In genomic region chr2:181999255-181999654, GRCh38 we compare ENCODE assay signal across 1 cellular context.
TF ChIP-seq lines count a peak whose summit lies in the region.

No MANE protein-coding gene starts in this region.

TF ChIP-seq in HepG2, 621 proteins besides CTCF, POLR2A, EP300 and RAD21 (continued from another document and continues in another):
- TF ChIP-seq, protein P1, sequence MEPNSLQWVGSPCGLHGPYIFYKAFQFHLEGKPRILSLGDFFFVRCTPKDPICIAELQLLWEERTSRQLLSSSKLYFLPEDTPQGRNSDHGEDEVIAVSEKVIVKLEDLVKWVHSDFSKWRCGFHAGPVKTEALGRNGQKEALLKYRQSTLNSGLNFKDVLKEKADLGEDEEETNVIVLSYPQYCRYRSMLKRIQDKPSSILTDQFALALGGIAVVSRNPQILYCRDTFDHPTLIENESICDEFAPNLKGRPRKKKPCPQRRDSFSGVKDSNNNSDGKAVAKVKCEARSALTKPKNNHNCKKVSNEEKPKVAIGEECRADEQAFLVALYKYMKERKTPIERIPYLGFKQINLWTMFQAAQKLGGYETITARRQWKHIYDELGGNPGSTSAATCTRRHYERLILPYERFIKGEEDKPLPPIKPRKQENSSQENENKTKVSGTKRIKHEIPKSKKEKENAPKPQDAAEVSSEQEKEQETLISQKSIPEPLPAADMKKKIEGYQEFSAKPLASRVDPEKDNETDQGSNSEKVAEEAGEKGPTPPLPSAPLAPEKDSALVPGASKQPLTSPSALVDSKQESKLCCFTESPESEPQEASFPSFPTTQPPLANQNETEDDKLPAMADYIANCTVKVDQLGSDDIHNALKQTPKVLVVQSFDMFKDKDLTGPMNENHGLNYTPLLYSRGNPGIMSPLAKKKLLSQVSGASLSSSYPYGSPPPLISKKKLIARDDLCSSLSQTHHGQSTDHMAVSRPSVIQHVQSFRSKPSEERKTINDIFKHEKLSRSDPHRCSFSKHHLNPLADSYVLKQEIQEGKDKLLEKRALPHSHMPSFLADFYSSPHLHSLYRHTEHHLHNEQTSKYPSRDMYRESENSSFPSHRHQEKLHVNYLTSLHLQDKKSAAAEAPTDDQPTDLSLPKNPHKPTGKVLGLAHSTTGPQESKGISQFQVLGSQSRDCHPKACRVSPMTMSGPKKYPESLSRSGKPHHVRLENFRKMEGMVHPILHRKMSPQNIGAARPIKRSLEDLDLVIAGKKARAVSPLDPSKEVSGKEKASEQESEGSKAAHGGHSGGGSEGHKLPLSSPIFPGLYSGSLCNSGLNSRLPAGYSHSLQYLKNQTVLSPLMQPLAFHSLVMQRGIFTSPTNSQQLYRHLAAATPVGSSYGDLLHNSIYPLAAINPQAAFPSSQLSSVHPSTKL (CRISPR knock-in tag; IDR thresholded peaks at IDR 0.05): peak; percentile 81
- TF ChIP-seq ZMYM4 (CRISPR knock-in tag; IDR thresholded peaks at IDR 0.05): peak; percentile 53; the same call in 1 of the 2 replicates
- TF ChIP-seq RXRB (CRISPR knock-in tag; IDR thresholded peaks at IDR 0.05; ENCODE audit: borderline replicate concordance): peak; percentile 83
- TF ChIP-seq GATAD2A (CRISPR knock-in tag; IDR thresholded peaks at IDR 0.05): peak; percentile 72; the same call in 1 of the 2 replicates
- no peak for TF ChIP-seq FOXA1 (IDR thresholded peaks at IDR 0.05)
- TF ChIP-seq FOXA1 (CRISPR knock-in tag; IDR thresholded peaks at IDR 0.05): peak; percentile 61
- TF ChIP-seq CEBPG (CRISPR knock-in tag; IDR thresholded peaks at IDR 0.05): peak; percentile 51
- peak; percentile 63; the same call in 1 of the 2 replicates for TF ChIP-seq CEBPB (IDR thresholded peaks at IDR 0.05; ENCODE audit: borderline replicate concordance, low read depth, low read length)
- TF ChIP-seq ZFP91 (CRISPR knock-in tag; IDR thresholded peaks at IDR 0.05; ENCODE audit: borderline replicate concordance): no peak
- peak; percentile 42; the same call in 1 of the 2 replicates for TF ChIP-seq FOXJ3 (CRISPR knock-in tag; IDR thresholded peaks at IDR 0.05; ENCODE audit: borderline replicate concordance)
- peak; percentile 31; the same call in 1 of the 2 replicates for TF ChIP-seq MIXL1 (CRISPR knock-in tag; IDR thresholded peaks at IDR 0.05)
- no peak for TF ChIP-seq CREB1 (IDR thresholded peaks at IDR 0.05)
- TF ChIP-seq CREB1 (CRISPR knock-in tag; IDR thresholded peaks at IDR 0.05): peak; percentile 45
- peak; percentile 61 for TF ChIP-seq PAXIP1 (CRISPR knock-in tag; conservative IDR thresholded peaks at IDR 0.05)
- peak; percentile 13; the same call in 1 of the 2 replicates for TF ChIP-seq ARID3A (IDR thresholded peaks at IDR 0.05; ENCODE audit: low read depth, low read length)
- TF ChIP-seq LCORL (IDR thresholded peaks at IDR 0.05): no peak
- 0 out of 2 replicates have a peak, but pooled peaks have one; percentile 20 for TF ChIP-seq LCORL (CRISPR knock-in tag; IDR thresholded peaks at IDR 0.05)
- peak; percentile 64 for TF ChIP-seq HNF4A (CRISPR knock-in tag; IDR thresholded peaks at IDR 0.05)
- TF ChIP-seq FOXA3 (CRISPR knock-in tag; IDR thresholded peaks at IDR 0.05): peak; percentile 86
- TF ChIP-seq AHDC1 (CRISPR knock-in tag; IDR thresholded peaks at IDR 0.05; ENCODE audit: borderline replicate concordance): peak; percentile 90; the same call in 1 of the 2 replicates
- no peak for TF ChIP-seq ZUFSP (CRISPR knock-in tag; IDR thresholded peaks at IDR 0.05; ENCODE audit: borderline replicate concordance)
- peak; percentile 34; the same call in 1 of the 2 replicates for TF ChIP-seq MED1 (CRISPR knock-in tag; IDR thresholded peaks at IDR 0.05)
- TF ChIP-seq, protein P2, sequence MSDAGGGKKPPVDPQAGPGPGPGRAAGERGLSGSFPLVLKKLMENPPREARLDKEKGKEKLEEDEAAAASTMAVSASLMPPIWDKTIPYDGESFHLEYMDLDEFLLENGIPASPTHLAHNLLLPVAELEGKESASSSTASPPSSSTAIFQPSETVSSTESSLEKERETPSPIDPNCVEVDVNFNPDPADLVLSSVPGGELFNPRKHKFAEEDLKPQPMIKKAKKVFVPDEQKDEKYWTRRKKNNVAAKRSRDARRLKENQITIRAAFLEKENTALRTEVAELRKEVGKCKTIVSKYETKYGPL (CRISPR knock-in tag; IDR thresholded peaks at IDR 0.05): peak; percentile 73; the same call in 1 of the 2 replicates
- TF ChIP-seq, protein P3, sequence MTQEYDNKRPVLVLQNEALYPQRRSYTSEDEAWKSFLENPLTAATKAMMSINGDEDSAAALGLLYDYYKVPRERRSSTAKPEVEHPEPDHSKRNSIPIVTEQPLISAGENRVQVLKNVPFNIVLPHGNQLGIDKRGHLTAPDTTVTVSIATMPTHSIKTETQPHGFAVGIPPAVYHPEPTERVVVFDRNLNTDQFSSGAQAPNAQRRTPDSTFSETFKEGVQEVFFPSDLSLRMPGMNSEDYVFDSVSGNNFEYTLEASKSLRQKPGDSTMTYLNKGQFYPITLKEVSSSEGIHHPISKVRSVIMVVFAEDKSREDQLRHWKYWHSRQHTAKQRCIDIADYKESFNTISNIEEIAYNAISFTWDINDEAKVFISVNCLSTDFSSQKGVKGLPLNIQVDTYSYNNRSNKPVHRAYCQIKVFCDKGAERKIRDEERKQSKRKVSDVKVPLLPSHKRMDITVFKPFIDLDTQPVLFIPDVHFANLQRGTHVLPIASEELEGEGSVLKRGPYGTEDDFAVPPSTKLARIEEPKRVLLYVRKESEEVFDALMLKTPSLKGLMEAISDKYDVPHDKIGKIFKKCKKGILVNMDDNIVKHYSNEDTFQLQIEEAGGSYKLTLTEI (CRISPR knock-in tag; conservative IDR thresholded peaks at IDR 0.05): no peak
- 0 out of 2 replicates have a peak, but pooled peaks have one; percentile 23 for TF ChIP-seq NFIC (IDR thresholded peaks at IDR 0.05; ENCODE audit: low read length)
- TF ChIP-seq ZNF431 (CRISPR knock-in tag; IDR thresholded peaks at IDR 0.05; ENCODE audit: borderline replicate concordance, low read depth): no peak
- no peak for TF ChIP-seq TOE1 (CRISPR knock-in tag; IDR thresholded peaks at IDR 0.05)
- 0 out of 2 replicates have a peak, but pooled peaks have one; percentile 26 for TF ChIP-seq NR2F6 (IDR thresholded peaks at IDR 0.05)
- TF ChIP-seq NR2F6 (CRISPR knock-in tag; IDR thresholded peaks at IDR 0.05): no peak
- TF ChIP-seq, protein P4, sequence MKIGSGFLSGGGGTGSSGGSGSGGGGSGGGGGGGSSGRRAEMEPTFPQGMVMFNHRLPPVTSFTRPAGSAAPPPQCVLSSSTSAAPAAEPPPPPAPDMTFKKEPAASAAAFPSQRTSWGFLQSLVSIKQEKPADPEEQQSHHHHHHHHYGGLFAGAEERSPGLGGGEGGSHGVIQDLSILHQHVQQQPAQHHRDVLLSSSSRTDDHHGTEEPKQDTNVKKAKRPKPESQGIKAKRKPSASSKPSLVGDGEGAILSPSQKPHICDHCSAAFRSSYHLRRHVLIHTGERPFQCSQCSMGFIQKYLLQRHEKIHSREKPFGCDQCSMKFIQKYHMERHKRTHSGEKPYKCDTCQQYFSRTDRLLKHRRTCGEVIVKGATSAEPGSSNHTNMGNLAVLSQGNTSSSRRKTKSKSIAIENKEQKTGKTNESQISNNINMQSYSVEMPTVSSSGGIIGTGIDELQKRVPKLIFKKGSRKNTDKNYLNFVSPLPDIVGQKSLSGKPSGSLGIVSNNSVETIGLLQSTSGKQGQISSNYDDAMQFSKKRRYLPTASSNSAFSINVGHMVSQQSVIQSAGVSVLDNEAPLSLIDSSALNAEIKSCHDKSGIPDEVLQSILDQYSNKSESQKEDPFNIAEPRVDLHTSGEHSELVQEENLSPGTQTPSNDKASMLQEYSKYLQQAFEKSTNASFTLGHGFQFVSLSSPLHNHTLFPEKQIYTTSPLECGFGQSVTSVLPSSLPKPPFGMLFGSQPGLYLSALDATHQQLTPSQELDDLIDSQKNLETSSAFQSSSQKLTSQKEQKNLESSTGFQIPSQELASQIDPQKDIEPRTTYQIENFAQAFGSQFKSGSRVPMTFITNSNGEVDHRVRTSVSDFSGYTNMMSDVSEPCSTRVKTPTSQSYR (CRISPR knock-in tag; IDR thresholded peaks at IDR 0.05; ENCODE audit: borderline replicate concordance): peak; percentile 46; the same call in 1 of the 2 replicates
- TF ChIP-seq MEF2D (CRISPR knock-in tag; IDR thresholded peaks at IDR 0.05): peak; percentile 84
